In the genomic region with DNA sequence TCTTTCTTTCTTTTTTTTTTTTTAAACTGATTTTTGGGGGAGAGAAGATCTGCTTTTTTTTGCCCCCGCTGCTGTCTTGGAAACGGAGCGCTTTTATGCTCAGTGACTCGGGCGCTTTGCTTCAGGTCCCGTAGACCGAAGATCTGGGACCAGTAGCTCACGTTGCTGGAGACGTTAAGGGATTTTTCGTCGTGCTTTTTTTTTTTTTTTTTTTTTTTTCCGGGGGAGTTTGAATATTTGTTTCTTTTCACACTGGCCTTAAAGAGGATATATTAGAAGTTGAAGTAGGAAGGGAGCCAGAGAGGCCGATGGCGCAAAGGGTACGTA, we compare ENCODE assay signal across 9 cellular contexts. TPM values are rescaled to one million over a fixed set of nuclear protein-coding genes. Genes with fewer than 3 reads are reported as not detected.
DNase-seq lines count a peak whose midpoint lies in the region; ATAC-seq, FAIRE-seq and TF ChIP-seq lines count a peak whose summit lies in the region.
"Had no signal": no experiment of that assay in that cellular context is flagged by ENCODE, and none has a peak within 500 bp of the region (broad histone marks: within the 10 kb centered on the region; RNA-seq: fewer than 3 reads in every experiment).

No MANE protein-coding gene starts in this region.

- no peaks in the 10 kb centered on the region for H3K9me3 ChIP-seq in breast epithelium

- FAIRE-seq in urothelium cell line (lab: Jason Lieb, UNC) = no peak

- peaks cover 28% of the 10 kb centered on the region for H3K4me1 Mint-ChIP-seq in activated naive CD4-positive, alpha-beta T cell treated with anti-CD3 and anti-CD28 coated beads, Interleukin-2, amount 10 ng/mL, durations not matched to agents 7 days and 5 days
- H3K4me1 Mint-ChIP-seq in memory B cell = peaks cover 17% of the 10 kb centered on the region

- H3K9me3 Mint-ChIP-seq in activated naive CD4-positive, alpha-beta T cell treated with anti-CD3 and anti-CD28 coated beads, Interleukin-2, amount 10 ng/mL, durations not matched to agents 7 days and 5 days = no peaks in the 10 kb centered on the region
- no peaks in the 10 kb centered on the region for H3K9me3 Mint-ChIP-seq in activated naive CD4-positive, alpha-beta T cell treated with anti-CD3 and anti-CD28 coated beads, Interleukin-2, amount 50 U/mL, for 72 hours
- no peaks in the 10 kb centered on the region for H3K9me3 Mint-ChIP-seq in memory B cell

- TF ChIP-seq CTCF in breast epithelium (IDR thresholded peaks at IDR 0.05) = no peak

- no peaks in the 10 kb centered on the region for H3K36me3 ChIP-seq in breast epithelium

- CTCF ChIA-PET in activated naive CD4-positive, alpha-beta T cell treated with anti-CD3 and anti-CD28 coated beads, Interleukin-2, amount 10 ng/mL, durations not matched to agents 7 days and 5 days (lab: Charles Lee) = no interaction called here

- intact Hi-C loops in breast epithelium (cut with DNase I; ENCODE audit: low total_unique reads) = loop anchor here (10.0 kb wide), 1 partner anchor 139 kb away; no protein-coding TSS in a partner anchor

- no peak overlapping the region for H3K27ac Mint-ChIP-seq in activated naive CD4-positive, alpha-beta T cell treated with anti-CD3 and anti-CD28 coated beads, Interleukin-2, amount 10 ng/mL, durations not matched to agents 7 days and 5 days
- no peak overlapping the region for H3K27ac Mint-ChIP-seq in activated naive CD4-positive, alpha-beta T cell treated with anti-CD3 and anti-CD28 coated beads, Interleukin-2, amount 50 U/mL, for 72 hours
- H3K27ac Mint-ChIP-seq in memory B cell = no peak overlapping the region

- peak overlapping the region; percentile 60 for H3K4me3 Mint-ChIP-seq in activated naive CD4-positive, alpha-beta T cell treated with anti-CD3 and anti-CD28 coated beads, Interleukin-2, amount 10 ng/mL, durations not matched to agents 7 days and 5 days
- peak overlapping the region; percentile 72 for H3K4me3 Mint-ChIP-seq in memory B cell

- H3K27me3 Mint-ChIP-seq in activated naive CD4-positive, alpha-beta T cell treated with anti-CD3 and anti-CD28 coated beads, Interleukin-2, amount 10 ng/mL, durations not matched to agents 7 days and 5 days = peaks cover 94% of the 10 kb centered on the region
- H3K27me3 Mint-ChIP-seq in memory B cell = peaks cover 31% of the 10 kb centered on the region

- H3K36me3 Mint-ChIP-seq in activated naive CD4-positive, alpha-beta T cell treated with anti-CD3 and anti-CD28 coated beads, Interleukin-2, amount 10 ng/mL, durations not matched to agents 7 days and 5 days = peaks cover 5% of the 10 kb centered on the region
- H3K36me3 Mint-ChIP-seq in activated naive CD4-positive, alpha-beta T cell treated with anti-CD3 and anti-CD28 coated beads, Interleukin-2, amount 50 U/mL, for 72 hours = peaks cover 22 to 29% of the 10 kb centered on the region in 2 donors
- H3K36me3 Mint-ChIP-seq in memory B cell = no peaks in the 10 kb centered on the region

- DNase-seq in activated naive CD4-positive, alpha-beta T cell treated with anti-CD3 and anti-CD28 coated beads, Interleukin-2, amount 10 ng/mL, durations not matched to agents 7 days and 5 days = no peak
- no peak for DNase-seq in activated naive CD4-positive, alpha-beta T cell treated with anti-CD3 and anti-CD28 coated beads, Interleukin-2, amount 50 U/mL, for 72 hours (ENCODE audit: low spot score in 2 of 2)
- DNase-seq in breast epithelium (ENCODE audit: low spot score in 2 of 2) (no peak), memory B cell (ENCODE audit: low spot score in 2 of 2) (no peak), urothelium cell line (ENCODE audit: low spot score) (peak; percentile 31), NCI-H1694 treated with DMSO at 0.1 percent for 48 hours (lab: John Stamatoyannopoulos, UW) (no peak), AML-193 (lab: John Stamatoyannopoulos, UW) (no peak)
- DNase-seq in activated effector memory CD4-positive, alpha-beta T cell treated with anti-CD3 and anti-CD28 coated beads, Interleukin-2, amount 50 U/mL, for 16 hours = no peak

- no peak for TF ChIP-seq POLR2A in breast epithelium (IDR thresholded peaks at IDR 0.05)

- H3K27me3 ChIP-seq in breast epithelium = no peaks in the 10 kb centered on the region

- H3K27ac ChIP-seq in breast epithelium = peak overlapping the region in 1 of 2 donors; percentile 83

- no peaks in the 10 kb centered on the region for H3K4me1 ChIP-seq in breast epithelium

- peak overlapping the region; percentile 69 to 77 (median 76) for H3K4me3 ChIP-seq in breast epithelium

- ATAC-seq in activated naive CD4-positive, alpha-beta T cell treated with anti-CD3 and anti-CD28 coated beads, Interleukin-2, amount 50 U/mL, for 72 hours = no peak
- ATAC-seq in memory B cell (ENCODE audit: low read depth) = no peak

RNA-seq across cellular contexts. Expression of gene MEIS1, which starts 0.6 kb away (rescaled TPM):
- not detected for total RNA-seq in activated naive CD4-positive, alpha-beta T cell treated with anti-CD3 and anti-CD28 coated beads, Interleukin-2, amount 50 U/mL, for 72 hours
- 10 to 100 TPM; 23.0 to 37.9 (median 37.0) TPM for total RNA-seq in breast epithelium
- total RNA-seq: T-helper 1 cell treated with Interleukin-12 subunit alpha and Interleukin-12 subunit beta and Interleukin-4 antibody, amounts not matched to agents 30 ng/mL and 1 ng/mL, for 36 hours had no signal

Comparison
In these comparisons a context has a peak if more than half of its experiments do, and no peak if none do; other contexts are left out.
1. RNA of gene MEIS1, which starts 0.6 kb away (total RNA-seq): 23.0 to 37.9 TPM in breast epithelium; not detected in activated naive CD4-positive, alpha-beta T cell treated with anti-CD3 and anti-CD28 coated beads, Interleukin-2, amount 50 U/mL, for 72 hours; every median in the first group is over 10 times any median in the second.